Comparison of ENCODE assay signal across 8 cellular contexts in genomic region chrX:1453390-1453783, GRCh38. TPM values are rescaled to one million over a fixed set of nuclear protein-coding genes. Genes with fewer than 3 reads are reported as not detected.
DNase-seq lines count a peak whose midpoint lies in the region; ATAC-seq and TF ChIP-seq lines count a peak whose summit lies in the region.

No MANE protein-coding gene starts in this region.

- no peaks in the 10 kb centered on the region for H3K27me3 Mint-ChIP-seq in activated naive CD8-positive, alpha-beta T cell treated with anti-CD3 and anti-CD28 coated beads, Interleukin-2, amount 50 U/mL, for 24 hours
- H3K27me3 Mint-ChIP-seq in immature natural killer cell (ENCODE audit: low read depth in 3 of 3): peaks cover 12 to 25% (median 18%) of the 10 kb centered on the region in 3 donors

- peaks cover 18% of the 10 kb centered on the region for H3K9me3 Mint-ChIP-seq in activated naive CD8-positive, alpha-beta T cell treated with anti-CD3 and anti-CD28 coated beads, Interleukin-2, amount 50 U/mL, for 24 hours
- H3K9me3 Mint-ChIP-seq in immature natural killer cell: peaks cover 0 to 5% (median 4%) of the 10 kb centered on the region in 6 donors

- H3K4me3 ChIP-seq in suprapubic skin: peak overlapping the region; percentile 81

- H3K4me3 Mint-ChIP-seq in activated naive CD8-positive, alpha-beta T cell treated with anti-CD3 and anti-CD28 coated beads, Interleukin-2, amount 50 U/mL, for 24 hours: peak overlapping the region; percentile 84
- peak overlapping the region; percentile 73 to 88 (median 83) for H3K4me3 Mint-ChIP-seq in immature natural killer cell

- no peaks in the 10 kb centered on the region for H3K36me3 ChIP-seq in suprapubic skin

- peak; percentile 25 for ATAC-seq in HG03460 (IDR thresholded peaks at IDR 0.05; ENCODE audit: unreplicated experiment)
- ATAC-seq in activated naive CD8-positive, alpha-beta T cell treated with anti-CD3 and anti-CD28 coated beads, Interleukin-2, amount 50 U/mL, for 24 hours: peak; percentile 40

- peaks cover 17% of the 10 kb centered on the region for H3K36me3 Mint-ChIP-seq in activated naive CD8-positive, alpha-beta T cell treated with anti-CD3 and anti-CD28 coated beads, Interleukin-2, amount 50 U/mL, for 24 hours (ENCODE audit: low read depth)
- peaks cover 8 to 9% (median 8%) of the 10 kb centered on the region in 3 donors for H3K36me3 Mint-ChIP-seq in immature natural killer cell

- peaks cover 13% of the 10 kb centered on the region for H3K4me1 Mint-ChIP-seq in activated naive CD8-positive, alpha-beta T cell treated with anti-CD3 and anti-CD28 coated beads, Interleukin-2, amount 50 U/mL, for 24 hours
- peaks cover 33 to 37% of the 10 kb centered on the region in 2 donors for H3K4me1 Mint-ChIP-seq in immature natural killer cell

- no peak for TF ChIP-seq POLR2A in suprapubic skin (IDR thresholded peaks at IDR 0.05)

- WGBS in suprapubic skin: no CpG with 5 or more reads among the region's 34 CpGs

- H3K27me3 ChIP-seq in suprapubic skin: no peaks in the 10 kb centered on the region

- TF ChIP-seq CTCF in suprapubic skin (IDR thresholded peaks at IDR 0.05): no peak

- H3K27ac Mint-ChIP-seq in activated naive CD8-positive, alpha-beta T cell treated with anti-CD3 and anti-CD28 coated beads, Interleukin-2, amount 50 U/mL, for 24 hours: peak overlapping the region; percentile 60
- H3K27ac Mint-ChIP-seq in immature natural killer cell: peak overlapping the region; percentile 80 to 98 (median 90)

- H3K4me1 ChIP-seq in suprapubic skin: peaks cover 26% of the 10 kb centered on the region

- DNase-seq in stimulated activated CD8-positive, alpha-beta memory T cell treated with anti-CD3 and anti-CD28 coated beads, Interleukin-12 subunit alpha, Interleukin-12 subunit beta, amount 100 ng/mL, for 1 hour (ENCODE audit: low read depth): peak; percentile 57
- DNase-seq in stimulated activated CD8-positive, alpha-beta memory T cell treated with anti-CD3 and anti-CD28 coated beads, Interleukin-4, amount 100 ng/mL, for 48 hours: no peak
- no peak for DNase-seq in activated naive CD8-positive, alpha-beta T cell treated with anti-CD3 and anti-CD28 coated beads, Interleukin-2, amount 50 U/mL, for 24 hours
- peak; percentile 84 to 86 (median 85) for DNase-seq in immature natural killer cell
- DNase-seq in suprapubic skin (ENCODE audit: low spot score in 2 of 2): peak; percentile 92 to 94
- DNase-seq in mesenteric fat pad (ENCODE audit: low spot score): no peak
- DNase-seq in NCI-H1436 treated with DMSO at 0.1 percent for 48 hours (lab: John Stamatoyannopoulos, UW): no peak

- H3K9me3 ChIP-seq in suprapubic skin: no peaks in the 10 kb centered on the region

- TF ChIP-seq EP300 in suprapubic skin (IDR thresholded peaks at IDR 0.05): no peak

- peak overlapping the region; percentile 90 for H3K27ac ChIP-seq in suprapubic skin

RNA-seq across cellular contexts. Expression of gene ASMTL, which starts 0.7 kb away (rescaled TPM):
- polyA plus RNA-seq in immature natural killer cell: 10 to 100 TPM; 58.1 to 68.6 (median 67.1) TPM
- total RNA-seq in suprapubic skin (10 to 100 TPM; 19.4 to 27.7 (median 24.4) TPM), mesenteric fat pad (20.8 TPM)

Comparison
In these comparisons a context has a peak if more than half of its experiments do, and no peak if none do; other contexts are left out.
1. DNase-seq: peak in stimulated activated CD8-positive, alpha-beta memory T cell treated with anti-CD3 and anti-CD28 coated beads, Interleukin-12 subunit alpha, Interleukin-12 subunit beta, amount 100 ng/mL, for 1 hour (single experiment), immature natural killer cell (3 of 3) and suprapubic skin (2 of 2); none in stimulated activated CD8-positive, alpha-beta memory T cell treated with anti-CD3 and anti-CD28 coated beads, Interleukin-4, amount 100 ng/mL, for 48 hours (single experiment), activated naive CD8-positive, alpha-beta T cell treated with anti-CD3 and anti-CD28 coated beads, Interleukin-2, amount 50 U/mL, for 24 hours (single experiment), mesenteric fat pad (single experiment) and NCI-H1436 treated with DMSO at 0.1 percent for 48 hours (single experiment).